In the genomic region with DNA sequence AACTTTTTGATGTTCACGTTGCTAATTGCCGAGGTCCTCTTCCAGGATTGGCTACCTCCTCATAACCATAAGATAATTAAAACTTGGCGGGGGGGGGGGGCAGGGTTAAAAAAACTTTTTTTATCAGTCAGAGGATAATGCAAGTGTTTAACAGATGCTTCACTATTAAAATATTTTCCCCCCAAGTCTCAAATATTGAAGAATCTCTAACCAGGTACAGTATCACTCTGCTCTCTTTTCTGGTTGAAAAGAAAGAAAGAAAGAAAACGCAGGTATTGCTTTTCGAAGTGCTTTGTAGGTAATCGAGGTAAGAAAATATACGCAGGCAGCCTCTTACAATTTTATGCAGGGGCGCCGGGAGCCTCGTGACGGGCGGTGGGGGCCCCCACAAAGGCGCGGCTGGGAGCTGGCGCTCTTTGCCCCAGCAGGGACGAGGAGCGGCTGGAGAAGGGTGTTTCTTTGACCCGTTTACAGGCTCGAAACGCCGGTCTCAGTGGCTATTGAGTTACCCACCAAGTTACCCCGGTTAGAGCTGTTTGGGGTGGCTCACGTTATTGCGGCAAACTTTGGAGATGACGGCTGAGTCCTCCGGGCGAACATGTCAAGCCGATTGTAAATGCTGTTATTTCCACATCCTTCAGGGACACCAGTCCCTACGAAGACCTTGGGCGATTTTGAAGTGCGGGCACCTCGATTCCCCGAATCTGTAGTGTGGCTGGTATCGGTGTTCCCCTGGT, we compare ENCODE assay signal across 11 cellular contexts. TPM values are rescaled to one million over a fixed set of nuclear protein-coding genes. Genes with fewer than 3 reads are reported as not detected.
DNase-seq lines count a peak whose midpoint lies in the region; ATAC-seq, FAIRE-seq and TF ChIP-seq lines count a peak whose summit lies in the region.
"Had no signal": no experiment of that assay in that cellular context is flagged by ENCODE, and none has a peak within 500 bp of the region (broad histone marks: within the 10 kb centered on the region; RNA-seq: fewer than 3 reads in every experiment).

No MANE protein-coding gene starts in this region.

- peak overlapping the region; percentile 87 for H3K4me3 Mint-ChIP-seq in nephron progenitor cell

- no peak for FAIRE-seq in HepG2 (lab: Jason Lieb, UNC)

- TF ChIP-seq POLR2A in HepG2 (IDR thresholded peaks at IDR 0.05; ENCODE audit: insufficient read depth in 1 of 2, low read depth in 2 of 2, low read length in 2 of 2) = no peak

- peaks cover 26% of the 10 kb centered on the region for H3K4me1 Mint-ChIP-seq in nephron progenitor cell

- WGBS in liver = 4% methylated on average over 34 of the region's 34 CpGs
- WGBS in HepG2 (ENCODE audit: low lambda C conversion rate) = 31% methylated on average over 22 of the region's 34 CpGs

- no peaks in the 10 kb centered on the region for H3K79me2 ChIP-seq in HepG2 (ENCODE audit: insufficient read depth, low read length)

- H4K20me1 ChIP-seq in HepG2 (ENCODE audit: insufficient read depth, low read length) = no peaks in the 10 kb centered on the region

- H3K36me3 ChIP-seq in liver (ENCODE audit: control insufficient read depth in 4 of 4, insufficient read depth in 3 of 4, low read depth in 1 of 4, low read length in 3 of 4) = no peaks in the 10 kb centered on the region
- no peaks in the 10 kb centered on the region for H3K36me3 ChIP-seq in HepG2 (replicated peaks in 1 of 2; ENCODE audit: control insufficient read depth in 1 of 2, insufficient read depth in 2 of 2, low read length in 2 of 2)
- H3K36me3 ChIP-seq: neutrophil, thyroid gland had no signal

- H3K9me3 ChIP-seq in liver (ENCODE audit: control insufficient read depth in 4 of 4, low read length in 3 of 4) (no peaks in the 10 kb centered on the region), HepG2 (ENCODE audit: low read length) (no peaks in the 10 kb centered on the region)
- H3K9me3 ChIP-seq: neutrophil, thyroid gland had no signal

- no peak for TF ChIP-seq CTCF in liver (IDR thresholded peaks at IDR 0.05; ENCODE audit: low read depth, low read length, missing input control)
- no peak for TF ChIP-seq CTCF in HepG2 (CRISPR knock-in tag; IDR thresholded peaks at IDR 0.05)
- TF ChIP-seq CTCF in cardiac fibroblast (IDR thresholded peaks at IDR 0.05; ENCODE audit: low read depth, low read length) = no peak
- no peak for TF ChIP-seq CTCF in nephron progenitor cell (IDR thresholded peaks at IDR 0.05)
- TF ChIP-seq CTCF in dorsolateral prefrontal cortex (IDR thresholded peaks at IDR 0.05 in 54 of 56, conservative IDR thresholded peaks at IDR 0.05 in 2 of 56; ENCODE audit: low read depth in 1 of 56, partially characterized antibody in 56 of 56) = no peak

- in situ Hi-C loops in HepG2 (cut with HindIII; ENCODE audit: extremely low pct_ligation_motif_present, low pct_unique_long_range_greater_than_20kb) = no loop called here

- no peak overlapping the region for H3K9ac ChIP-seq in liver (ENCODE audit: low read depth in 1 of 2, low read length in 2 of 2)
- no peak overlapping the region for H3K9ac ChIP-seq in HepG2 (ENCODE audit: insufficient read depth, low read depth, low read length)

- peaks cover 9 to 37% (median 21%) of the 10 kb centered on the region in 4 donors for H3K27me3 ChIP-seq in liver (ENCODE audit: control insufficient read depth in 4 of 4, insufficient read depth in 4 of 4, low read length in 3 of 4)
- H3K27me3 ChIP-seq in HepG2 (ENCODE audit: control insufficient read depth in 1 of 2, insufficient read depth in 2 of 2, low read length in 2 of 2) = peaks cover 9 to 65% of the 10 kb centered on the region in 2 experiments
- peaks cover 56 to 100% (median 97%) of the 10 kb centered on the region in 45 donors for H3K27me3 ChIP-seq in dorsolateral prefrontal cortex

- TF ChIP-seq EP300 in HepG2 (IDR thresholded peaks at IDR 0.05; ENCODE audit: low read depth in 2 of 2, low read length in 2 of 2) = no peak
- no peak for TF ChIP-seq EP300 in HepG2 (CRISPR knock-in tag; IDR thresholded peaks at IDR 0.05; ENCODE audit: borderline replicate concordance)

- TF ChIP-seq RAD21 in liver (IDR thresholded peaks at IDR 0.05) = no peak
- no peak for TF ChIP-seq RAD21 in HepG2 (CRISPR knock-in tag; IDR thresholded peaks at IDR 0.05)

- peaks cover 98% of the 10 kb centered on the region for H3K27me3 Mint-ChIP-seq in nephron progenitor cell (ENCODE audit: low read depth, poor library complexity)

- H3K27ac Mint-ChIP-seq in nephron progenitor cell = no peak overlapping the region

- no peak for DNase-seq in HepG2 (ENCODE audit: low spot score)
- peak in 1 of 2 donors; percentile 37 for DNase-seq in cardiac fibroblast (ENCODE audit: low read depth in 2 of 2)
- DNase-seq in nephron progenitor cell = peak; percentile 5
- DNase-seq in dorsolateral prefrontal cortex = no peak
- no peak for DNase-seq in effector CD8-positive, alpha-beta T cell (lab: John Stamatoyannopoulos, UW)
- DNase-seq: DND-41, thyroid gland had no signal

- intact Hi-C loops in HepG2 (cut with micrococcal nuclease; ENCODE audit: unreplicated experiment) (no loop called here), dorsolateral prefrontal cortex (cut with DNase I) (no loop called here)

- BruUV-seq in HepG2 (replicated peaks; lab: Mats Ljungman, UMichigan) = no TSS peak

- no peak overlapping the region for H3K4me2 ChIP-seq in HepG2 (ENCODE audit: low read depth, low read length)

- CTCF ChIA-PET in HepG2 (lab: Yijun Ruan, JAX; ENCODE audit: low intra/inter-chr PET ratio, low total read pairs) = no interaction called here

- POLR2A ChIA-PET in HepG2 (lab: Yijun Ruan, JAX) = interaction anchor here (0.6 kb wide), 1 partner anchor 588 kb away, joined by 4 read pairs; no protein-coding TSS in a partner anchor

- ATAC-seq in HepG2 (no peak), GM19328 (IDR thresholded peaks at IDR 0.05; ENCODE audit: unreplicated experiment) (no peak), GM19467 (IDR thresholded peaks at IDR 0.05; ENCODE audit: unreplicated experiment) (no peak)

- H3K4me1 ChIP-seq in liver (ENCODE audit: control insufficient read depth in 4 of 4, insufficient read depth in 4 of 4, low read length in 3 of 4) (peaks cover 2 to 12% (median 8%) of the 10 kb centered on the region in 4 donors), HepG2 (ENCODE audit: insufficient read depth, low read length) (no peaks in the 10 kb centered on the region)

- H3K4me3 ChIP-seq in liver (ENCODE audit: low read depth in 1 of 3, low read length in 3 of 3) (peak overlapping the region in 2 of 3 donors; percentile 2 to 45), HepG2 (replicated peaks in 1 of 3; ENCODE audit: insufficient read depth in 1 of 3, low read depth in 2 of 3, low read length in 3 of 3) (no peak overlapping the region), cardiac fibroblast (replicated peaks in 1 of 2; ENCODE audit: low read depth in 2 of 2, low read length in 2 of 2) (peak overlapping the region; percentile 49 to 70), dorsolateral prefrontal cortex (peak overlapping the region in 18 of 59 donors; percentile 20 to 53 (median 40))

- no peak overlapping the region for H2AFZ ChIP-seq in HepG2 (ENCODE audit: low read length)

- H3K36me3 Mint-ChIP-seq in nephron progenitor cell (ENCODE audit: low read depth) = no peaks in the 10 kb centered on the region

- peaks cover 3% of the 10 kb centered on the region for H3K9me3 Mint-ChIP-seq in nephron progenitor cell

- H3K27ac ChIP-seq in liver (ENCODE audit: low read depth in 1 of 2, low read length in 2 of 2) = peak overlapping the region; percentile 56 to 59
- no peak overlapping the region for H3K27ac ChIP-seq in HepG2 (ENCODE audit: extremely low read length, insufficient read depth, low read length)
- H3K27ac ChIP-seq in dorsolateral prefrontal cortex = no peak overlapping the region
- H3K27ac ChIP-seq: neutrophil had no signal

TF ChIP-seq in liver, 16 proteins besides CTCF, POLR2A, EP300 and RAD21 (continues in another document):
- TF ChIP-seq GABPA (IDR thresholded peaks at IDR 0.05 in 1 of 2, conservative IDR thresholded peaks at IDR 0.05 in 1 of 2) (no peak), HNF4A (conservative IDR thresholded peaks at IDR 0.05) (no peak), JUND (IDR thresholded peaks at IDR 0.05) (no peak), FOXA2 (IDR thresholded peaks at IDR 0.05) (no peak), TAF1 (conservative IDR thresholded peaks at IDR 0.05) (no peak), FOXA1 (IDR thresholded peaks at IDR 0.05) (no peak), NR2F2 (IDR thresholded peaks at IDR 0.05) (no peak)

RNA-seq across cellular contexts. Expression of gene HAND2, which starts 0.5 kb away (rescaled TPM):
- total RNA-seq in liver = 1 to 10 TPM; 2.1 to 4.7 TPM
- 1 to 10 TPM; 2.9 to 4.5 TPM for polyA plus RNA-seq in liver
- not detected in 2 replicates for total RNA-seq in HepG2 (2016; rRNA removed; fragmentation: Illumina TruSeq; extraction: Trizol)
- not detected in 2 replicates for total RNA-seq in HepG2 (2016; cell fraction: cytosol; rRNA removed; fragmentation: Illumina TruSeq; extraction: Trizol; ENCODE audit: low read depth)
- not detected in 2 replicates for total RNA-seq in HepG2 (2016; cell fraction: insoluble cytoplasmic fraction; rRNA removed; fragmentation: Illumina TruSeq; extraction: Trizol)
- total RNA-seq in HepG2 (2016; cell fraction: membrane; rRNA removed; fragmentation: Illumina TruSeq; extraction: Trizol) = not detected in 2 replicates
- total RNA-seq in HepG2 (2016; cell fraction: nucleus; rRNA removed; fragmentation: Illumina TruSeq; extraction: Trizol) = not detected in 2 replicates
- not detected in 2 replicates for polyA plus RNA-seq in HepG2 (2011; rRNA removed)
- polyA plus RNA-seq in HepG2 (2011; cell fraction: cytosol; rRNA removed) = not detected in 2 replicates
- polyA plus RNA-seq in HepG2 (2011; cell fraction: nucleus; rRNA removed) = not detected in 2 replicates
- polyA plus RNA-seq in HepG2 (2012) = not detected in 2 replicates
- not detected in 2 replicates for polyA plus RNA-seq in HepG2 (2016; cell fraction: cytosol; fragmentation: Illumina TruSeq; extraction: Trizol; ENCODE audit: low read depth)
- polyA plus RNA-seq in HepG2 (2016; cell fraction: insoluble cytoplasmic fraction; fragmentation: Illumina TruSeq; extraction: Trizol; ENCODE audit: low read depth) = not detected in 2 replicates
- not detected in 2 replicates for polyA plus RNA-seq in HepG2 (2016; cell fraction: membrane; fragmentation: Illumina TruSeq; extraction: Trizol; ENCODE audit: low read depth)
- not detected in 2 replicates for polyA plus RNA-seq in HepG2 (2016; cell fraction: nucleus; fragmentation: Illumina TruSeq; extraction: Trizol; ENCODE audit: insufficient read depth, low read depth)
- not detected in 2 replicates for polyA minus RNA-seq in HepG2 (2011; rRNA and poly(A)+ RNA removed; ENCODE audit: low replicate concordance)
- polyA minus RNA-seq in HepG2 (2011; cell fraction: cytosol; rRNA and poly(A)+ RNA removed) = not detected in 2 replicates
- not detected in 2 replicates for polyA minus RNA-seq in HepG2 (2011; cell fraction: nucleus; rRNA and poly(A)+ RNA removed)
- under 1 TPM in 3 of 120 experiments, not detected in 117; 0.25 to 0.62 (median 0.53) TPM for total RNA-seq in dorsolateral prefrontal cortex

Comparison
In these comparisons a context has a peak if more than half of its experiments do, and no peak if none do; other contexts are left out.
1. H3K27ac ChIP-seq: peak in liver (2 of 2); none in HepG2 (single experiment) and dorsolateral prefrontal cortex (0 of 59).
2. H3K4me3 ChIP-seq: peak in liver (2 of 3) and cardiac fibroblast (2 of 2); none in HepG2 (0 of 3).